ENCODE assay signal across 10 cellular contexts in the genomic region with DNA sequence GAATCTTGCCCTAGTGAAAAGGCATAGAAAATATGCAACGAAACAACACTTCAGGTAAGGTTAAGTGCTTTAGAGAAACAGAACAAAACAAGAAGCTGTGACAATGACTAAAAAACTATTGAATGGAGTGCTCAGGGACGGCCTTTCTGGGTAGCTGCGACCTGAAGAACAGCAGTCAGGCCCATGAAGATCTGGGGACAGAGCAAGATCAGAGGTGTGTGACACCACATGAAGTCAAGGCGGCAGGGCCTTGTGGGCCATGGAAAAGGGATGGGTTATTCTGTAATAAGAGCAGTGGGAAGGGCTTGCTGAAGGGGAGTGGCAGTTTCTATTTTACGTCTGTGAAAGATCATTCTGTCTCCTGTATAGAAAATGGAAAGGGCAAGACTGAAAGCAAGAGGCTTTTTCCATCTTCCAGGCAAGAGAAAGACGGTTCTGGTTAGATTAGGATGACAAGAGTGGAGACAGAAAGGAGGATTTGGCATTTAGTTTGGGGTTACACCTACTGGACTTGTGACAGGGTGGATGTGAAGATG. TPM values are rescaled to one million over a fixed set of nuclear protein-coding genes. Genes with fewer than 3 reads are reported as not detected.
DNase-seq lines count a peak whose midpoint lies in the region; ATAC-seq, FAIRE-seq and TF ChIP-seq lines count a peak whose summit lies in the region.
"Had no signal": no experiment of that assay in that cellular context is flagged by ENCODE, and none has a peak within 500 bp of the region (broad histone marks: within the 10 kb centered on the region; RNA-seq: fewer than 3 reads in every experiment).

No MANE protein-coding gene starts in this region.

- peak; percentile 31 for FAIRE-seq in HTR-8/SVneo (lab: Jason Lieb, UNC)
- FAIRE-seq: D721Med had no signal

- CTCF ChIA-PET in CD4-positive, alpha-beta T cell (lab: Charles Lee), result no interaction called here
- CTCF ChIA-PET in RWPE1 (lab: Yijun Ruan, JAX), result interaction anchor here (0.6 kb wide), 1 partner anchor 132 kb away, joined by 5 read pairs; no protein-coding TSS in a partner anchor

- intact Hi-C loops in CD4-positive, alpha-beta T cell (cut with DNase I, micrococcal nuclease), result no loop called here
- intact Hi-C loops in tibial artery (cut with DNase I; ENCODE audit: low total_unique reads), result no loop called here

- H3K27me3 ChIP-seq in CD4-positive, alpha-beta T cell (ENCODE audit: control insufficient read depth, insufficient read depth, low read length), result no peaks in the 10 kb centered on the region
- H3K27me3 ChIP-seq in tibial artery (no peaks in the 10 kb centered on the region), upper lobe of left lung (no peaks in the 10 kb centered on the region)

- ATAC-seq in CD4-positive, alpha-beta T cell (ENCODE audit: poor library complexity), result no peak
- no peak for ATAC-seq in upper lobe of left lung (ENCODE audit: low FRiP score in 2 of 2)

- H3K4me1 ChIP-seq in tibial artery (peaks cover 0 to 86% (median 37%) of the 10 kb centered on the region in 4 donors), upper lobe of left lung (peaks cover 54 to 76% (median 58%) of the 10 kb centered on the region in 4 donors)

- no peak for TF ChIP-seq CTCF in CD4-positive, alpha-beta T cell (IDR thresholded peaks at IDR 0.05)
- TF ChIP-seq CTCF in coronary artery (IDR thresholded peaks at IDR 0.05), result no peak
- no peak for TF ChIP-seq CTCF in osteocyte (IDR thresholded peaks at IDR 0.05)
- TF ChIP-seq CTCF in tibial artery (IDR thresholded peaks at IDR 0.05), result no peak
- TF ChIP-seq CTCF in upper lobe of left lung (IDR thresholded peaks at IDR 0.05), result no peak
- TF ChIP-seq CTCF in RWPE1 (conservative IDR thresholded peaks at IDR 0.05; ENCODE audit: low read depth), result no peak

- TF ChIP-seq EP300 in upper lobe of left lung (IDR thresholded peaks at IDR 0.05), result no peak

- H3K27ac ChIP-seq in CD4-positive, alpha-beta T cell (ENCODE audit: low read depth, low read length), result peak overlapping the region; percentile 29
- H3K27ac ChIP-seq in coronary artery, result peak overlapping the region; percentile 13 to 42
- H3K27ac ChIP-seq in tibial artery, result peak overlapping the region in 1 of 2 donors; percentile 28
- H3K27ac ChIP-seq in upper lobe of left lung, result peak overlapping the region in 2 of 4 donors; percentile 2 to 12
- H3K27ac ChIP-seq in RWPE1, result no peak overlapping the region
- H3K27ac ChIP-seq: KMS-11 had no signal

- no peak for DNase-seq in CD4-positive, alpha-beta T cell
- DNase-seq in HTR-8/SVneo (ENCODE audit: insufficient read length, low spot score), result no peak
- DNase-seq in coronary artery (ENCODE audit: low spot score), result no peak
- no peak for DNase-seq in osteocyte (ENCODE audit: extremely low spot score, unreplicated experiment)
- no peak for DNase-seq in tibial artery
- DNase-seq in NCI-H510A (lab: John Stamatoyannopoulos, UW), result no peak
- DNase-seq in upper lobe of left lung, result no peak
- no peak for DNase-seq in RWPE1 (ENCODE audit: low spot score)

- no peaks in the 10 kb centered on the region for H3K9me3 Mint-ChIP-seq in CD4-positive, alpha-beta T cell
- H3K9me3 Mint-ChIP-seq in osteocyte (ENCODE audit: unreplicated experiment), result no peaks in the 10 kb centered on the region

- no peaks in the 10 kb centered on the region for H3K27me3 Mint-ChIP-seq in CD4-positive, alpha-beta T cell
- H3K27me3 Mint-ChIP-seq in osteocyte (ENCODE audit: unreplicated experiment), result no peaks in the 10 kb centered on the region

- no peak overlapping the region for H3K4me3 ChIP-seq in coronary artery
- no peak overlapping the region for H3K4me3 ChIP-seq in tibial artery
- H3K4me3 ChIP-seq in upper lobe of left lung, result no peak overlapping the region

- H3K27ac Mint-ChIP-seq in CD4-positive, alpha-beta T cell, result peak overlapping the region; percentile 54
- H3K27ac Mint-ChIP-seq in osteocyte (ENCODE audit: unreplicated experiment), result peak overlapping the region; percentile 61

- peak overlapping the region; percentile 50 for H3K4me3 Mint-ChIP-seq in CD4-positive, alpha-beta T cell
- no peak overlapping the region for H3K4me3 Mint-ChIP-seq in osteocyte (ENCODE audit: unreplicated experiment)

- H3K9me3 ChIP-seq in CD4-positive, alpha-beta T cell (ENCODE audit: control insufficient read depth, low read length), result no peaks in the 10 kb centered on the region
- H3K9me3 ChIP-seq in tibial artery (no peaks in the 10 kb centered on the region), upper lobe of left lung (no peaks in the 10 kb centered on the region)

- H3K36me3 ChIP-seq in tibial artery (no peaks in the 10 kb centered on the region), upper lobe of left lung (peaks cover 0 to 2% (median 0%) of the 10 kb centered on the region in 4 donors)

- TF ChIP-seq POLR2A in upper lobe of left lung (IDR thresholded peaks at IDR 0.05), result no peak

- H3K4me1 Mint-ChIP-seq in CD4-positive, alpha-beta T cell (ENCODE audit: low read depth), result peaks cover 73% of the 10 kb centered on the region
- peaks cover 82% of the 10 kb centered on the region for H3K4me1 Mint-ChIP-seq in osteocyte (ENCODE audit: unreplicated experiment)

- POLR2A ChIA-PET in CD4-positive, alpha-beta T cell (lab: Charles Lee), result no interaction called here
- POLR2A ChIA-PET in RWPE1 (lab: Yijun Ruan, JAX; ENCODE audit: low non-redundant PET), result no interaction called here

- peaks cover 42% of the 10 kb centered on the region for H3K36me3 Mint-ChIP-seq in CD4-positive, alpha-beta T cell (ENCODE audit: low read depth)
- H3K36me3 Mint-ChIP-seq in osteocyte (ENCODE audit: unreplicated experiment), result peaks cover 3% of the 10 kb centered on the region

- WGBS in upper lobe of left lung, 2 donors, result 67 to 70% methylated on average over 6 of the region's 6 CpGs

RNA-seq across cellular contexts. Expression of a gene that starts 5.1 kb away (rescaled TPM):
- 100 to 1,000 TPM; 115 to 140 TPM for total RNA-seq in CD4-positive, alpha-beta T cell
- total RNA-seq in osteocyte (102 and 106 TPM in 2 replicates), upper lobe of left lung (100 to 1,000 TPM in 1 of 6 donors, 10 to 100 TPM in 5; 50.3 to 116 (median 69.9) TPM)

RNA-seq across cellular contexts. Expression of a gene that starts 45.7 kb away (rescaled TPM):
- 10 to 100 TPM; 21.3 to 21.9 TPM for total RNA-seq in CD4-positive, alpha-beta T cell
- total RNA-seq in osteocyte (61.2 and 63.7 TPM in 2 replicates), upper lobe of left lung (10 to 100 TPM; 30.4 to 59.3 (median 34.2) TPM)
